Comparison of ENCODE assay signal across 8 cellular contexts in genomic region chr3:127544151-127544805, GRCh38. TPM values are rescaled to one million over a fixed set of nuclear protein-coding genes. Genes with fewer than 3 reads are reported as not detected.
DNase-seq lines count a peak whose midpoint lies in the region; ATAC-seq and TF ChIP-seq lines count a peak whose summit lies in the region.

No MANE protein-coding gene starts in this region.

- H3K4me3 ChIP-seq in cardiac fibroblast (replicated peaks in 1 of 2; ENCODE audit: low read depth in 2 of 2, low read length in 2 of 2) = no peak overlapping the region
- no peak overlapping the region for H3K4me3 ChIP-seq in kidney epithelial cell (ENCODE audit: low read depth, low read length)

- peak; percentile 69 for DNase-seq in Daoy (ENCODE audit: low read depth)
- peak; percentile 58 for DNase-seq in NCI-H2227 (lab: John Stamatoyannopoulos, UW; ENCODE audit: unreplicated experiment)
- DNase-seq in activated CD4-positive, CD25-positive, alpha-beta regulatory T cell (lab: John Stamatoyannopoulos, UW) = peak; percentile 36 to 48 (median 43)
- DNase-seq in cardiac fibroblast (ENCODE audit: low read depth in 2 of 2) = peak; percentile 73 to 75
- DNase-seq in kidney epithelial cell (ENCODE audit: low read depth) = peak; percentile 28
- DNase-seq in stimulated activated CD4-positive, alpha-beta T cell treated with anti-CD3 and anti-CD28 coated beads, Interleukin-2, amount 100 ng/mL, for 24 hours = peak; percentile 76 to 77

- peaks cover 16% of the 10 kb centered on the region for H3K27me3 ChIP-seq in kidney epithelial cell (ENCODE audit: control insufficient read depth, insufficient read depth, low read length)

- no peaks in the 10 kb centered on the region for H3K36me3 ChIP-seq in kidney epithelial cell (ENCODE audit: control insufficient read depth, insufficient read depth, low read length)

- TF ChIP-seq CTCF in cardiac fibroblast (IDR thresholded peaks at IDR 0.05; ENCODE audit: low read depth, low read length) = peak; percentile 83
- TF ChIP-seq CTCF in kidney epithelial cell (IDR thresholded peaks at IDR 0.05; ENCODE audit: insufficient read depth, low read length, poor library complexity, severe bottlenecking) = peak; percentile 82

- ATAC-seq in HG02870 (IDR thresholded peaks at IDR 0.05; ENCODE audit: unreplicated experiment) = peak; percentile 73
- no peak for ATAC-seq in HG03159 (IDR thresholded peaks at IDR 0.05; ENCODE audit: unreplicated experiment)

RNA-seq across cellular contexts. Expression of gene TPRA1, which starts 46.3 kb away (rescaled TPM):
- 33.5 and 41.0 TPM in 2 replicates for total RNA-seq in Daoy (2014; rRNA removed; shearing (Covaris generic))
- 92.3 and 95.2 TPM in 2 replicates for total RNA-seq in kidney epithelial cell

RNA-seq across cellular contexts. Expression of gene MCM2, which starts 53.9 kb away (rescaled TPM):
- total RNA-seq in Daoy (2014; rRNA removed; shearing (Covaris generic)) = 249 and 286 TPM in 2 replicates
- 41.8 and 48.6 TPM in 2 replicates for total RNA-seq in kidney epithelial cell
